Comparison of ENCODE assay signal across 1 cellular context in the genomic region with DNA sequence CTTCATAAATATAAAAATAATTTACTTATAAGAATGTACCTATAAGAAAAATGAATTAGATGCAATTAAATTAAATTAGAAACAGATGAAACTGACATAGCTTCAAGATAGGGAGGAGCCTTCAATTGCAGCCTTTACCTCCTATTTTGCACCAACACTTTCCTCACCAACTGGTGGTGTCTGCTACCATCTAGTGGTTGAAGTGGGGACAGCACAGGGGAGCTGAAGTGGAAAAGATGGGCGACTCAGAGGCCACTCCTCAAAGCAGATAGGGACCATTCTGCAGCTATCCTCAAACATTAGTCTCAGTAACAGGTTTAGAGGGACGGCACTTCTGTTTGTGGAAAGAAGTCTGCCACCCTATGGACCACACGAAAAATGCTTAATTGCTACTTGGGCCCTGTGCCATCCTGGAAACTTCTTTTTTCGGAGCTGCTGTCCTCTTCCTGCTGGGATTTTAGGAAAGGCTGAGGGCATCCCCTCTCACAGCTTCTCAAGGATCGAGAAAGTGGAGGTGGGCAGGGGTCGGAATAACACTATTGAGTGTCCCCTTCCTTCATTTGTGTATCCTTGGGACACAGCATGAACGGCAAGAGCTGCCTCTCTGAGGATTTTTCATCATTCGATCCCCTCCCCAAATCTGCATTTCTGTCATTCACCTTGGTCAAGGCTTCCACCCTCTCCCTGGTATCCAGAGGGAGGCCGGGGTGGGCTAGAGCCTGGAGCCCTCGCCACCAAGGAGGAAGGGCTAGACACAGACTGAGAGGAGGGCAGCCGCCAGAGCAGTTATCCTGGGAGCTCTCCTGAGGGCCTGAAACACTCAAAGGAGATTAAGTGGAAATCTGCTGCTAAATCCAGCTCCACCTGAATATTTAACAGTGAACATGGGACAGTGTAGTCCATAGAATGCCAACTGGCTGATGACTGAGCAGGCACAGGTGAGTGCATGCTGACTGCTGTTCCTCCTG.
A peak's percentile ranks its signal among the peaks of the same experiment; 100 is the strongest.
TF ChIP-seq lines count a peak whose summit lies in the region.

No MANE protein-coding gene starts in this region.

TF ChIP-seq in SK-N-SH, 30 proteins besides CTCF, POLR2A, EP300 and RAD21 (continued from another document):
- TF ChIP-seq, protein P1, sequence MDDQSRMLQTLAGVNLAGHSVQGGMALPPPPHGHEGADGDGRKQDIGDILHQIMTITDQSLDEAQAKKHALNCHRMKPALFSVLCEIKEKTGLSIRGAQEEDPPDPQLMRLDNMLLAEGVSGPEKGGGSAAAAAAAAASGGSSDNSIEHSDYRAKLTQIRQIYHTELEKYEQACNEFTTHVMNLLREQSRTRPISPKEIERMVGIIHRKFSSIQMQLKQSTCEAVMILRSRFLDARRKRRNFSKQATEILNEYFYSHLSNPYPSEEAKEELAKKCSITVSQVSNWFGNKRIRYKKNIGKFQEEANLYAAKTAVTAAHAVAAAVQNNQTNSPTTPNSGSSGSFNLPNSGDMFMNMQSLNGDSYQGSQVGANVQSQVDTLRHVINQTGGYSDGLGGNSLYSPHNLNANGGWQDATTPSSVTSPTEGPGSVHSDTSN (IDR thresholded peaks at IDR 0.05): no peak
- TF ChIP-seq TEAD4 (IDR thresholded peaks at IDR 0.05; ENCODE audit: borderline replicate concordance, insufficient read depth) (no peak), MXI1 (IDR thresholded peaks at IDR 0.05; ENCODE audit: low read depth, low read length) (no peak), GABPA (IDR thresholded peaks at IDR 0.05; ENCODE audit: low read depth) (no peak), YY1 (IDR thresholded peaks at IDR 0.05; ENCODE audit: low read depth) (no peak), CHD2 (IDR thresholded peaks at IDR 0.05; ENCODE audit: low read length, partially characterized antibody) (peak; percentile 37), FOSL2 (IDR thresholded peaks at IDR 0.05; ENCODE audit: borderline replicate concordance, low read depth) (no peak), GATA2 (CRISPR knock-in tag; IDR thresholded peaks at IDR 0.05) (no peak), POLR2AphosphoS5 (IDR thresholded peaks at IDR 0.05; ENCODE audit: low read depth, low read length) (no peak), RCOR1 (IDR thresholded peaks at IDR 0.05; ENCODE audit: low read length) (peak; percentile 38; the same call in 1 of the 2 replicates), NRF1 (IDR thresholded peaks at IDR 0.05; ENCODE audit: low read depth, low read length) (no peak), MEF2A (IDR thresholded peaks at IDR 0.05; ENCODE audit: borderline replicate concordance, low read depth) (no peak), ELF1 (IDR thresholded peaks at IDR 0.05) (no peak), RXRA (IDR thresholded peaks at IDR 0.05; ENCODE audit: borderline replicate concordance, low read depth) (no peak)
- TF ChIP-seq, protein P2, sequence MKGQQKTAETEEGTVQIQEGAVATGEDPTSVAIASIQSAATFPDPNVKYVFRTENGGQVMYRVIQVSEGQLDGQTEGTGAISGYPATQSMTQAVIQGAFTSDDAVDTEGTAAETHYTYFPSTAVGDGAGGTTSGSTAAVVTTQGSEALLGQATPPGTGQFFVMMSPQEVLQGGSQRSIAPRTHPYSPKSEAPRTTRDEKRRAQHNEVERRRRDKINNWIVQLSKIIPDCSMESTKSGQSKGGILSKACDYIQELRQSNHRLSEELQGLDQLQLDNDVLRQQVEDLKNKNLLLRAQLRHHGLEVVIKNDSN (IDR thresholded peaks at IDR 0.05; ENCODE audit: borderline replicate concordance, low read depth): no peak
- TF ChIP-seq, protein P3, sequence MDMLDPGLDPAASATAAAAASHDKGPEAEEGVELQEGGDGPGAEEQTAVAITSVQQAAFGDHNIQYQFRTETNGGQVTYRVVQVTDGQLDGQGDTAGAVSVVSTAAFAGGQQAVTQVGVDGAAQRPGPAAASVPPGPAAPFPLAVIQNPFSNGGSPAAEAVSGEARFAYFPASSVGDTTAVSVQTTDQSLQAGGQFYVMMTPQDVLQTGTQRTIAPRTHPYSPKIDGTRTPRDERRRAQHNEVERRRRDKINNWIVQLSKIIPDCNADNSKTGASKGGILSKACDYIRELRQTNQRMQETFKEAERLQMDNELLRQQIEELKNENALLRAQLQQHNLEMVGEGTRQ (IDR thresholded peaks at IDR 0.05; ENCODE audit: borderline replicate concordance, low read depth, low read length): no peak
TF ChIP-seq in SK-N-SH: peak in this region for 3.
